ENCODE assay signal across 2 cellular contexts in genomic region chr15:89030311-89030710, GRCh38.
TF ChIP-seq lines count a peak whose summit lies in the region.

No MANE protein-coding gene starts in this region.

TF ChIP-seq in IMR-90, 13 proteins besides CTCF, POLR2A, EP300 and RAD21:
- TF ChIP-seq MXI1 (IDR thresholded peaks at IDR 0.05; ENCODE audit: borderline replicate concordance, low read depth, low read length) (no peak), RFX5 (IDR thresholded peaks at IDR 0.05; ENCODE audit: low read depth, low read length) (no peak), SMC3 (IDR thresholded peaks at IDR 0.05; ENCODE audit: low read depth, low read length) (no peak), FOS (IDR thresholded peaks at IDR 0.05; ENCODE audit: low read depth, low read length) (no peak), BHLHE40 (IDR thresholded peaks at IDR 0.05; ENCODE audit: low read depth, low read length) (no peak), NFE2L2 (IDR thresholded peaks at IDR 0.05; ENCODE audit: low read depth, low read length) (no peak), MAFK (IDR thresholded peaks at IDR 0.05; ENCODE audit: low read depth, low read length) (no peak), RCOR1 (IDR thresholded peaks at IDR 0.05; ENCODE audit: insufficient replicate concordance, low read length) (no peak), CEBPB (IDR thresholded peaks at IDR 0.05; ENCODE audit: low read depth, low read length) (no peak), MAZ (IDR thresholded peaks at IDR 0.05; ENCODE audit: borderline replicate concordance, low read depth, low read length) (no peak), CHD1 (IDR thresholded peaks at IDR 0.05; ENCODE audit: low read depth, low read length) (no peak)
- TF ChIP-seq, protein P1, sequence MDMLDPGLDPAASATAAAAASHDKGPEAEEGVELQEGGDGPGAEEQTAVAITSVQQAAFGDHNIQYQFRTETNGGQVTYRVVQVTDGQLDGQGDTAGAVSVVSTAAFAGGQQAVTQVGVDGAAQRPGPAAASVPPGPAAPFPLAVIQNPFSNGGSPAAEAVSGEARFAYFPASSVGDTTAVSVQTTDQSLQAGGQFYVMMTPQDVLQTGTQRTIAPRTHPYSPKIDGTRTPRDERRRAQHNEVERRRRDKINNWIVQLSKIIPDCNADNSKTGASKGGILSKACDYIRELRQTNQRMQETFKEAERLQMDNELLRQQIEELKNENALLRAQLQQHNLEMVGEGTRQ (IDR thresholded peaks at IDR 0.05; ENCODE audit: low read depth, low read length), result no peak
- TF ChIP-seq, protein P2, sequence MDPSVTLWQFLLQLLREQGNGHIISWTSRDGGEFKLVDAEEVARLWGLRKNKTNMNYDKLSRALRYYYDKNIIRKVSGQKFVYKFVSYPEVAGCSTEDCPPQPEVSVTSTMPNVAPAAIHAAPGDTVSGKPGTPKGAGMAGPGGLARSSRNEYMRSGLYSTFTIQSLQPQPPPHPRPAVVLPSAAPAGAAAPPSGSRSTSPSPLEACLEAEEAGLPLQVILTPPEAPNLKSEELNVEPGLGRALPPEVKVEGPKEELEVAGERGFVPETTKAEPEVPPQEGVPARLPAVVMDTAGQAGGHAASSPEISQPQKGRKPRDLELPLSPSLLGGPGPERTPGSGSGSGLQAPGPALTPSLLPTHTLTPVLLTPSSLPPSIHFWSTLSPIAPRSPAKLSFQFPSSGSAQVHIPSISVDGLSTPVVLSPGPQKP (IDR thresholded peaks at IDR 0.05; ENCODE audit: borderline replicate concordance, low read depth, low read length), result no peak
TF ChIP-seq in IMR-90: peak in this region for 0.

TF ChIP-seq in HepG2, 621 proteins besides CTCF, POLR2A, EP300 and RAD21:
- TF ChIP-seq ZNF282 (IDR thresholded peaks at IDR 0.05; ENCODE audit: partially characterized antibody) (no peak), ZNF670 (CRISPR knock-in tag; IDR thresholded peaks at IDR 0.05; ENCODE audit: borderline replicate concordance) (no peak), ZNF10 (CRISPR knock-in tag; IDR thresholded peaks at IDR 0.05; ENCODE audit: borderline replicate concordance, low read depth) (no peak), ZBTB40 (IDR thresholded peaks at IDR 0.05) (no peak), ZBTB40 (CRISPR knock-in tag; IDR thresholded peaks at IDR 0.05) (no peak), ZNF558 (CRISPR knock-in tag; IDR thresholded peaks at IDR 0.05; ENCODE audit: borderline replicate concordance) (no peak), MIER3 (CRISPR knock-in tag; IDR thresholded peaks at IDR 0.05; ENCODE audit: borderline replicate concordance) (no peak)
- TF ChIP-seq, protein P3, sequence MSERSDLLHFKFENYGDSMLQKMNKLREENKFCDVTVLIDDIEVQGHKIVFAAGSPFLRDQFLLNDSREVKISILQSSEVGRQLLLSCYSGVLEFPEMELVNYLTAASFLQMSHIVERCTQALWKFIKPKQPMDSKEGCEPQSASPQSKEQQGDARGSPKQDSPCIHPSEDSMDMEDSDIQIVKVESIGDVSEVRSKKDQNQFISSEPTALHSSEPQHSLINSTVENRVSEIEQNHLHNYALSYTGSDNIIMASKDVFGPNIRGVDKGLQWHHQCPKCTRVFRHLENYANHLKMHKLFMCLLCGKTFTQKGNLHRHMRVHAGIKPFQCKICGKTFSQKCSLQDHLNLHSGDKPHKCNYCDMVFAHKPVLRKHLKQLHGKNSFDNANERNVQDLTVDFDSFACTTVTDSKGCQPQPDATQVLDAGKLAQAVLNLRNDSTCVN (CRISPR knock-in tag; IDR thresholded peaks at IDR 0.05; ENCODE audit: borderline replicate concordance), result no peak
- TF ChIP-seq, protein P4, sequence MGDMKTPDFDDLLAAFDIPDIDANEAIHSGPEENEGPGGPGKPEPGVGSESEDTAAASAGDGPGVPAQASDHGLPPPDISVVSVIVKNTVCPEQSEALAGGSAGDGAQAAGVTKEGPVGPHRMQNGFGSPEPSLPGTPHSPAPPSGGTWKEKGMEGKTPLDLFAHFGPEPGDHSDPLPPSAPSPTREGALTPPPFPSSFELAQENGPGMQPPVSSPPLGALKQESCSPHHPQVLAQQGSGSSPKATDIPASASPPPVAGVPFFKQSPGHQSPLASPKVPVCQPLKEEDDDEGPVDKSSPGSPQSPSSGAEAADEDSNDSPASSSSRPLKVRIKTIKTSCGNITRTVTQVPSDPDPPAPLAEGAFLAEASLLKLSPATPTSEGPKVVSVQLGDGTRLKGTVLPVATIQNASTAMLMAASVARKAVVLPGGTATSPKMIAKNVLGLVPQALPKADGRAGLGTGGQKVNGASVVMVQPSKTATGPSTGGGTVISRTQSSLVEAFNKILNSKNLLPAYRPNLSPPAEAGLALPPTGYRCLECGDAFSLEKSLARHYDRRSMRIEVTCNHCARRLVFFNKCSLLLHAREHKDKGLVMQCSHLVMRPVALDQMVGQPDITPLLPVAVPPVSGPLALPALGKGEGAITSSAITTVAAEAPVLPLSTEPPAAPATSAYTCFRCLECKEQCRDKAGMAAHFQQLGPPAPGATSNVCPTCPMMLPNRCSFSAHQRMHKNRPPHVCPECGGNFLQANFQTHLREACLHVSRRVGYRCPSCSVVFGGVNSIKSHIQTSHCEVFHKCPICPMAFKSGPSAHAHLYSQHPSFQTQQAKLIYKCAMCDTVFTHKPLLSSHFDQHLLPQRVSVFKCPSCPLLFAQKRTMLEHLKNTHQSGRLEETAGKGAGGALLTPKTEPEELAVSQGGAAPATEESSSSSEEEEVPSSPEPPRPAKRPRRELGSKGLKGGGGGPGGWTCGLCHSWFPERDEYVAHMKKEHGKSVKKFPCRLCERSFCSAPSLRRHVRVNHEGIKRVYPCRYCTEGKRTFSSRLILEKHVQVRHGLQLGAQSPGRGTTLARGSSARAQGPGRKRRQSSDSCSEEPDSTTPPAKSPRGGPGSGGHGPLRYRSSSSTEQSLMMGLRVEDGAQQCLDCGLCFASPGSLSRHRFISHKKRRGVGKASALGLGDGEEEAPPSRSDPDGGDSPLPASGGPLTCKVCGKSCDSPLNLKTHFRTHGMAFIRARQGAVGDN (CRISPR knock-in tag; IDR thresholded peaks at IDR 0.05), result no peak
TF ChIP-seq in HepG2: peak in this region for 0.
